Comparison of ENCODE assay signal across 1 cellular context in genomic region chr11:65636108-65636809, GRCh38.
TF ChIP-seq lines count a peak whose summit lies in the region.

No MANE protein-coding gene starts in this region.

TF ChIP-seq in HCT116, 20 proteins besides CTCF, POLR2A, EP300 and RAD21:
- no peak for TF ChIP-seq ZFX (IDR thresholded peaks at IDR 0.05)
- no peak for TF ChIP-seq JUND (IDR thresholded peaks at IDR 0.05)
- TF ChIP-seq EZH2phosphoT487 (IDR thresholded peaks at IDR 0.05; ENCODE audit: borderline replicate concordance): no peak
- no peak for TF ChIP-seq SRF (IDR thresholded peaks at IDR 0.05; ENCODE audit: low read depth)
- TF ChIP-seq CEBPB (IDR thresholded peaks at IDR 0.05; ENCODE audit: low read depth): no peak
- TF ChIP-seq FOSL1 (IDR thresholded peaks at IDR 0.05; ENCODE audit: low read depth): no peak
- TF ChIP-seq SP1 (IDR thresholded peaks at IDR 0.05; ENCODE audit: low read depth): no peak
- TF ChIP-seq ELF1 (IDR thresholded peaks at IDR 0.05; ENCODE audit: borderline replicate concordance, low read depth): no peak
- TF ChIP-seq ZNF274 (IDR thresholded peaks at IDR 0.05; ENCODE audit: low read depth, low read length): no peak
- TF ChIP-seq EGR1 (IDR thresholded peaks at IDR 0.05; ENCODE audit: low read depth): no peak
- no peak for TF ChIP-seq CBX3 (IDR thresholded peaks at IDR 0.05; ENCODE audit: low read depth)
- no peak for TF ChIP-seq TCF7L2 (IDR thresholded peaks at IDR 0.05; ENCODE audit: borderline replicate concordance, extremely low read depth, insufficient read depth, insufficient read length)
- TF ChIP-seq ZBTB33 (IDR thresholded peaks at IDR 0.05; ENCODE audit: extremely low read depth, insufficient replicate concordance, low read length): no peak
- no peak for TF ChIP-seq EZH2 (IDR thresholded peaks at IDR 0.05)
- TF ChIP-seq POLR2AphosphoS5 (IDR thresholded peaks at IDR 0.05; ENCODE audit: low read depth, low read length): no peak
- TF ChIP-seq SIN3A (IDR thresholded peaks at IDR 0.05; ENCODE audit: low read depth): no peak
